21 cellular contexts compared by ENCODE assay signal in the genomic region with DNA sequence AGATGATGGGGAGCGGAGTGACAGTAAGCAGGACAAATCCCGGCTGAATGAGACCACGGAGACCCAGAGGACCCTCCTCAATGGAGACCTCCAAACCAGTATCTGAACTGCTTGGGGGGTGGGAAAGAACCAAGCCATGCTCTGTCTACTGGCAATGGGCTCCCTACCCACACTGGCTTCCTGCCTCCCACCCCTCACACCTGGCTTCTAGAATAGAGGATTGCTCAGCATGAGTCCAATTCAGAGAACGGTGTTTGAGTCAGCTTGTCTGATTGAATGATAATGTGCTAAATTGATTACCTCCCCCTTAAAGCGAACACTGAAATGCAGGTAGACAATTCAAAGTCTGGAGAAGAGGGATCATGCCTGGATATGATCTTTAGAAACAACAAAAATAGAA. TPM values are rescaled to one million over a fixed set of nuclear protein-coding genes. Genes with fewer than 3 reads are reported as not detected.
DNase-seq lines count a peak whose midpoint lies in the region; FAIRE-seq and TF ChIP-seq lines count a peak whose summit lies in the region.
"Had no signal": no experiment of that assay in that cellular context is flagged by ENCODE, and none has a peak within 500 bp of the region (broad histone marks: within the 10 kb centered on the region; RNA-seq: fewer than 3 reads in every experiment).

No MANE protein-coding gene starts in this region.

- H3K4ac ChIP-seq in H1 (replicated peaks; ENCODE audit: insufficient read length, low read depth, low read length) (no peak overlapping the region), mesendoderm (ENCODE audit: low read depth, low read length) (no peak overlapping the region)

- H3K23me2 ChIP-seq in H1 (ENCODE audit: low read depth, low read length), result peaks cover 9% of the 10 kb centered on the region

- peak; percentile 67 for DNase-seq in NCI-H146 (lab: John Stamatoyannopoulos, UW)
- DNase-seq in H1 (ENCODE audit: low read depth in 1 of 2, low spot score in 2 of 2), result no peak
- DNase-seq in mesendoderm, result peak; percentile 43
- DNase-seq in MG63, result no peak
- no peak for DNase-seq in Karpas-422
- DNase-seq in lower leg skin (ENCODE audit: low spot score in 2 of 2), result no peak
- DNase-seq: ACHN; AML-193; Caco-2; CD4-positive, alpha-beta T cell; GM23248; H7 had no signal

- H2BK15ac ChIP-seq in H1 (ENCODE audit: low read length) (no peak overlapping the region), mesendoderm (replicated peaks; ENCODE audit: low read depth) (no peak overlapping the region)

- no peak overlapping the region for H2BK12ac ChIP-seq in H1 (ENCODE audit: low read depth, low read length)

- POLR2A ChIA-PET in HEK293 (lab: Yijun Ruan, JAX), result no interaction called here
- POLR2A ChIA-PET in H1 (lab: Charles Lee; ENCODE audit: partially characterized antibody), result interaction anchor here (0.5 kb wide), 1 partner anchor 359 kb away, joined by 3 read pairs; no protein-coding TSS in a partner anchor

- H4K8ac ChIP-seq in H1 (ENCODE audit: extremely low read depth, insufficient read depth, low read length) (no peak overlapping the region), mesendoderm (ENCODE audit: low read depth, low read length) (no peak overlapping the region)

- no peaks in the 10 kb centered on the region for H3K36me3 ChIP-seq in HEK293 (ENCODE audit: control insufficient read depth in 2 of 2, insufficient read depth in 1 of 2, low read length in 2 of 2)
- H3K36me3 ChIP-seq in H1 (ENCODE audit: control insufficient read depth in 2 of 4, insufficient read depth in 4 of 4, low read length in 3 of 4), result peaks cover 0 to 2% (median 0%) of the 10 kb centered on the region in 4 experiments; a peak in 1 of 8 replicates
- no peaks in the 10 kb centered on the region for H3K36me3 ChIP-seq in mesendoderm (ENCODE audit: control insufficient read depth, insufficient read depth, low read length)
- no peaks in the 10 kb centered on the region for H3K36me3 ChIP-seq in MG63
- H3K36me3 ChIP-seq in Karpas-422 (ENCODE audit: insufficient read depth, low read length), result peaks cover 51% of the 10 kb centered on the region

- H2BK120ac ChIP-seq in H1 (replicated peaks; ENCODE audit: low read depth, low read length) (no peak overlapping the region), mesendoderm (ENCODE audit: low read depth, low read length) (no peak overlapping the region)

- H3K4me3 ChIP-seq in HEK293 (ENCODE audit: low read depth, low read length) (no peak overlapping the region), H1 (ENCODE audit: extremely low read depth in 1 of 4, insufficient read depth in 2 of 4, low read depth in 3 of 4, low read length in 4 of 4) (no peak overlapping the region), mesendoderm (ENCODE audit: low read length) (no peak overlapping the region), MG63 (no peak overlapping the region), Karpas-422 (ENCODE audit: low read length) (no peak overlapping the region), lower leg skin (ENCODE audit: low read depth, poor library complexity, severe bottlenecking) (no peak overlapping the region)
- H3K4me3 ChIP-seq: GM23248 had no signal

- H4K20me1 ChIP-seq in H1 (replicated peaks in 1 of 2; ENCODE audit: control insufficient read depth in 1 of 2, insufficient read depth in 2 of 2, low read length in 2 of 2), result peaks cover 0 to 2% of the 10 kb centered on the region in 2 experiments
- H4K20me1 ChIP-seq in Karpas-422 (ENCODE audit: insufficient read depth, low read depth, low read length), result no peaks in the 10 kb centered on the region

- H3K27ac ChIP-seq in HEK293 (ENCODE audit: extremely low read depth, low read depth, low read length) (no peak overlapping the region), H1 (ENCODE audit: low read depth, low read length) (no peak overlapping the region), mesendoderm (ENCODE audit: low read depth, low read length) (no peak overlapping the region), Karpas-422 (ENCODE audit: low read length) (no peak overlapping the region)
- H3K27ac ChIP-seq: C4-2B, GM23248 had no signal

- H2AFZ ChIP-seq in H1 (ENCODE audit: low read length), result no peak overlapping the region
- H2AFZ ChIP-seq in Karpas-422 (ENCODE audit: low read length), result no peak overlapping the region
- H2AFZ ChIP-seq: GM23248 had no signal

- H3K4me1 ChIP-seq in HEK293 (ENCODE audit: control insufficient read depth, insufficient read depth, low read length), result no peaks in the 10 kb centered on the region
- peaks cover 3 to 11% (median 6%) of the 10 kb centered on the region in 4 experiments; a peak in 6 of 7 replicates for H3K4me1 ChIP-seq in H1 (replicated peaks in 1 of 4; ENCODE audit: control insufficient read depth in 3 of 4, insufficient read depth in 4 of 4, low read length in 3 of 4)
- H3K4me1 ChIP-seq in mesendoderm (ENCODE audit: control insufficient read depth, low read depth, low read length), result peaks cover 6% of the 10 kb centered on the region
- H3K4me1 ChIP-seq in Karpas-422 (ENCODE audit: low read length), result peaks cover 39% of the 10 kb centered on the region

- CTCF ChIA-PET in HEK293 (lab: Yijun Ruan, JAX) (interaction anchor here (0.7 to 2.0 kb wide), 4 partner anchors 9 to 443 kb away, joined by 3 to 7 read pairs (median 4); no protein-coding TSS in a partner anchor), H1 (lab: Charles Lee; ENCODE audit: partially characterized antibody) (interaction anchor here (1.4 to 6.3 kb wide), 5 partner anchors 11 to 610 kb away, joined by 4 to 27 read pairs (median 8); no protein-coding TSS in a partner anchor)

- no peak overlapping the region for H2BK20ac ChIP-seq in H1 (ENCODE audit: low read length)

- H3K79me1 ChIP-seq in H1 (ENCODE audit: low read depth, low read length) (no peaks in the 10 kb centered on the region; the same call in none of the 2 replicates), mesendoderm (ENCODE audit: low read length) (no peaks in the 10 kb centered on the region)

- H2AK5ac ChIP-seq in H1 (ENCODE audit: low read depth, low read length) (no peak overlapping the region), mesendoderm (ENCODE audit: low read length) (peak overlapping the region; percentile 80)

- H3K56ac ChIP-seq in H1 (replicated peaks; ENCODE audit: insufficient read length, low read depth, low read length), result no peak overlapping the region
- no peak overlapping the region for H3K56ac ChIP-seq in mesendoderm (ENCODE audit: low read length)

- TF ChIP-seq EP300 in H1 (IDR thresholded peaks at IDR 0.05; ENCODE audit: borderline replicate concordance in 1 of 2, low read depth in 2 of 2, low read length in 2 of 2), result no peak

- H3K9me3 ChIP-seq in HEK293 (ENCODE audit: control insufficient read depth, insufficient read depth, low read depth, low read length), result no peaks in the 10 kb centered on the region
- H3K9me3 ChIP-seq in H1 (ENCODE audit: insufficient read depth in 2 of 2, low read depth in 1 of 2, low read length in 1 of 2), result no peaks in the 10 kb centered on the region
- no peaks in the 10 kb centered on the region for H3K9me3 ChIP-seq in MG63
- H3K9me3 ChIP-seq in Karpas-422 (ENCODE audit: low read length), result no peaks in the 10 kb centered on the region
- H3K9me3 ChIP-seq: Caco-2 had no signal

- H3K9ac ChIP-seq in H1 (replicated peaks in 1 of 4; ENCODE audit: extremely low read depth in 1 of 4, low read depth in 3 of 4, low read length in 3 of 4) (0 out of 7 replicates have a peak overlapping the region, but pooled peaks of 1 of the 4 experiments have one; percentile 7), mesendoderm (ENCODE audit: low read length) (no peak overlapping the region), Karpas-422 (ENCODE audit: low read length) (no peak overlapping the region)
- H3K9ac ChIP-seq: GM23248 had no signal

- WGBS in H1 (ENCODE audit: extremely low coverage in 1 of 2, insufficient coverage in 1 of 2, insufficient read length in 1 of 2, insufficient replicate concordance in 2 of 2, low coverage in 1 of 2, low lambda C conversion rate in 2 of 2, missing lambda C conversion rate in 1 of 2), 2 experiments, result 85% methylated on average over 5 of the region's 5 CpGs; no CpG with 5 or more reads in 1 of the 2 experiments
- no CpG with 5 or more reads among the region's 5 CpGs for WGBS in mesendoderm (ENCODE audit: extremely low coverage, insufficient coverage, low lambda C conversion rate)
- WGBS in lower leg skin, 2 donors, result 92 to 95% methylated on average over 5 of the region's 5 CpGs

- no peak for TF ChIP-seq POLR2A in H1 (IDR thresholded peaks at IDR 0.05; ENCODE audit: control extremely low read depth in 1 of 2, low read depth in 2 of 2, low read length in 2 of 2)
- no peak for TF ChIP-seq POLR2A in lower leg skin (IDR thresholded peaks at IDR 0.05)

- peaks cover 10 to 26% (median 24%) of the 10 kb centered on the region in 4 experiments for H3K27me3 ChIP-seq in H1 (replicated peaks in 1 of 4; ENCODE audit: control insufficient read depth in 3 of 4, extremely low read depth in 1 of 4, insufficient read depth in 3 of 4, low read length in 3 of 4)
- H3K27me3 ChIP-seq in mesendoderm (ENCODE audit: insufficient read depth, low read length, poor library complexity), result peaks cover 19% of the 10 kb centered on the region
- H3K27me3 ChIP-seq in MG63, result peaks cover 24% of the 10 kb centered on the region
- no peaks in the 10 kb centered on the region for H3K27me3 ChIP-seq in Karpas-422 (ENCODE audit: low read length)

- no peaks in the 10 kb centered on the region for H3K9me2 ChIP-seq in Karpas-422 (replicated peaks; ENCODE audit: insufficient read depth, low read length)

- H3K18ac ChIP-seq in H1 (ENCODE audit: extremely low read depth, low read length) (no peak overlapping the region), mesendoderm (ENCODE audit: low read length) (no peak overlapping the region)

- H3K4me2 ChIP-seq in H1 (ENCODE audit: insufficient read depth in 1 of 2, low read depth in 2 of 2, low read length in 2 of 2) (no peak overlapping the region; a peak in 1 of 4 replicates), mesendoderm (ENCODE audit: low read length) (no peak overlapping the region), Karpas-422 (ENCODE audit: low read depth, low read length, poor library complexity, severe bottlenecking) (no peak overlapping the region)

- H2BK5ac ChIP-seq in H1 (ENCODE audit: low read depth, low read length) (no peak overlapping the region), mesendoderm (ENCODE audit: low read length) (peak overlapping the region; percentile 18)

- no peak for FAIRE-seq in H1 (lab: Jason Lieb, UNC)
- FAIRE-seq: A204.1, D721Med, G401.6, GM12891, GM18507 had no signal

- no peak for TF ChIP-seq CTCF in HEK293 (tag by site-specific recombination; IDR thresholded peaks at IDR 0.05)
- no peak for TF ChIP-seq CTCF in H1 (IDR thresholded peaks at IDR 0.05; ENCODE audit: control extremely low read depth in 1 of 3, insufficient read depth in 1 of 3, low read depth in 1 of 3, low read length in 3 of 3)
- no peak for TF ChIP-seq CTCF in lower leg skin (IDR thresholded peaks at IDR 0.05)

- H3K14ac ChIP-seq in H1 (ENCODE audit: insufficient read length), result no peak overlapping the region

- H4K5ac ChIP-seq in H1 (ENCODE audit: insufficient read length, low read depth, low read length) (no peak overlapping the region), mesendoderm (ENCODE audit: low read length) (no peak overlapping the region)

- H4K91ac ChIP-seq in H1 (replicated peaks; ENCODE audit: insufficient read length, low read length), result no peak overlapping the region

- H3K79me2 ChIP-seq in H1 (ENCODE audit: control insufficient read depth in 1 of 2, insufficient read depth in 2 of 2, low read length in 2 of 2) (no peaks in the 10 kb centered on the region), mesendoderm (ENCODE audit: control insufficient read depth, insufficient read depth, low read length) (no peaks in the 10 kb centered on the region), Karpas-422 (ENCODE audit: low read length) (peaks cover 56% of the 10 kb centered on the region)

- intact Hi-C loops in lower leg skin (cut with DNase I; ENCODE audit: low total_unique reads), result no loop called here

- no peak overlapping the region for H3K23ac ChIP-seq in H1 (ENCODE audit: insufficient read length)
- H3K23ac ChIP-seq in mesendoderm (ENCODE audit: low read length), result no peak overlapping the region

- no peak for TF ChIP-seq RAD21 in H1 (IDR thresholded peaks at IDR 0.05 in 1 of 2, conservative IDR thresholded peaks at IDR 0.05 in 1 of 2; ENCODE audit: low read depth in 2 of 2, low read length in 2 of 2)

RNA-seq across cellular contexts. Expression of a gene that starts 5.5 kb away (rescaled TPM):
- 2.1 TPM in 2 replicates for total RNA-seq in H1 (2021; fragmentation: NEBNext Ultra II Directional; extraction: Animal tissue kit (Norgen Biotek cat#: 25700))
- polyA plus RNA-seq in H1 (2011; rRNA removed), result 1.7 and 3.9 TPM in 2 replicates
- 1.8 TPM for polyA plus RNA-seq in H1 (2011; cell fraction: cytosol; rRNA removed)
- polyA plus RNA-seq in H1 (2011; cell fraction: nucleus; rRNA removed), result 2.2 TPM
- 2.5 to 3.1 TPM (median 2.8 TPM) in 4 replicates for polyA plus RNA-seq in H1 (2012, experiment 1 of 2)
- polyA plus RNA-seq in H1 (2012, experiment 2 of 2), result 1.5 TPM
- 1.4 TPM for polyA plus RNA-seq in H1 (2013, experiment 1 of 2)
- 1.4 TPM for polyA plus RNA-seq in H1 (2013, experiment 2 of 2)
- 5.1 and 10.7 TPM in 2 replicates for polyA minus RNA-seq in H1 (2011; rRNA and poly(A)+ RNA removed)
- polyA minus RNA-seq in H1 (2011; cell fraction: cytosol; rRNA and poly(A)+ RNA removed), result 4.6 TPM
- 4.2 TPM for polyA minus RNA-seq in H1 (2011; cell fraction: nucleus; rRNA and poly(A)+ RNA removed)
- 0.38 TPM for polyA plus RNA-seq in mesendoderm (2013, experiment 1 of 2)
- polyA plus RNA-seq in mesendoderm (2013, experiment 2 of 2), result 0.35 TPM
- total RNA-seq in MG63 (2014; rRNA removed; shearing (Covaris generic); ENCODE audit: low replicate concordance), result not detected in 2 replicates
- 20.9 and 25.3 TPM in 2 replicates for total RNA-seq in Karpas-422 (2014; rRNA removed; shearing (Covaris generic); ENCODE audit: low replicate concordance)
- under 1 TPM; 0.15 to 0.78 (median 0.45) TPM for total RNA-seq in lower leg skin
- total RNA-seq: CD4-positive, alpha-beta T cell; GM23248; HT-29 had no signal
- polyA plus RNA-seq: BJ had no signal

RNA-seq across cellular contexts. Expression of a gene that starts 22.5 kb away (rescaled TPM):
- total RNA-seq in H1 (2021; fragmentation: NEBNext Ultra II Directional; extraction: Animal tissue kit (Norgen Biotek cat#: 25700)), result 18.7 and 19.5 TPM in 2 replicates
- 11.0 and 13.7 TPM in 2 replicates for polyA plus RNA-seq in H1 (2011; rRNA removed)
- polyA plus RNA-seq in H1 (2011; cell fraction: cytosol; rRNA removed), result 11.4 TPM
- 33.9 TPM for polyA plus RNA-seq in H1 (2011; cell fraction: nucleus; rRNA removed)
- polyA plus RNA-seq in H1 (2012, experiment 1 of 2), result 18.7 to 20.9 TPM (median 19.7 TPM) in 4 replicates
- polyA plus RNA-seq in H1 (2012, experiment 2 of 2), result 13.1 TPM
- polyA plus RNA-seq in H1 (2013, experiment 1 of 2), result 23.1 TPM
- polyA plus RNA-seq in H1 (2013, experiment 2 of 2), result 17.5 TPM
- 23.3 and 24.9 TPM in 2 replicates for polyA minus RNA-seq in H1 (2011; rRNA and poly(A)+ RNA removed)
- 7.3 TPM for polyA minus RNA-seq in H1 (2011; cell fraction: cytosol; rRNA and poly(A)+ RNA removed)
- 21.1 TPM for polyA minus RNA-seq in H1 (2011; cell fraction: nucleus; rRNA and poly(A)+ RNA removed)
- polyA plus RNA-seq in mesendoderm (2013, experiment 1 of 2), result 17.9 TPM
- 18.4 TPM for polyA plus RNA-seq in mesendoderm (2013, experiment 2 of 2)
- total RNA-seq in MG63 (2014; rRNA removed; shearing (Covaris generic); ENCODE audit: low replicate concordance), result 9.9 and 25.5 TPM in 2 replicates
- total RNA-seq in Karpas-422 (2014; rRNA removed; shearing (Covaris generic); ENCODE audit: low replicate concordance), result 11.0 and 25.3 TPM in 2 replicates
- 10 to 100 TPM; 18.3 to 33.2 (median 23.9) TPM for total RNA-seq in lower leg skin

Comparison
In these comparisons a context has a peak if more than half of its experiments do, and no peak if none do; other contexts are left out.
1. DNase-seq: peak in NCI-H146 (single experiment) and mesendoderm (single experiment); none in H1 (0 of 2), MG63 (single experiment), Karpas-422 (single experiment) and lower leg skin (0 of 2).